Comparison of ENCODE assay signal across 1 cellular context in genomic region chr5:143569213-143569663, GRCh38.
TF ChIP-seq lines count a peak whose summit lies in the region.

No MANE protein-coding gene starts in this region.

TF ChIP-seq in HepG2, 621 proteins besides CTCF, POLR2A, EP300 and RAD21 (continued from another document):
- TF ChIP-seq PRDM15 (CRISPR knock-in tag; IDR thresholded peaks at IDR 0.05): no peak
- no peak for TF ChIP-seq ZNF513 (CRISPR knock-in tag; conservative IDR thresholded peaks at IDR 0.05)
- no peak for TF ChIP-seq TP53 (CRISPR knock-in tag; conservative IDR thresholded peaks at IDR 0.05)
- no peak for TF ChIP-seq SRY (CRISPR knock-in tag; IDR thresholded peaks at IDR 0.05)
- TF ChIP-seq IRF2 (CRISPR knock-in tag; IDR thresholded peaks at IDR 0.05): no peak
- no peak for TF ChIP-seq CSRNP1 (CRISPR knock-in tag; IDR thresholded peaks at IDR 0.05)
- no peak for TF ChIP-seq HDAC6 (IDR thresholded peaks at IDR 0.05; ENCODE audit: low read depth, low read length)
- TF ChIP-seq MBD4 (IDR thresholded peaks at IDR 0.05; ENCODE audit: borderline replicate concordance, low read length): no peak
- TF ChIP-seq PAWR (CRISPR knock-in tag; IDR thresholded peaks at IDR 0.05; ENCODE audit: borderline replicate concordance): no peak
- TF ChIP-seq ZFYVE20 (CRISPR knock-in tag; IDR thresholded peaks at IDR 0.05; ENCODE audit: borderline replicate concordance, low read depth): no peak
- TF ChIP-seq POLR2AphosphoS5 (IDR thresholded peaks at IDR 0.05; ENCODE audit: low read depth, low read length): no peak
- TF ChIP-seq NFE2L2 (IDR thresholded peaks at IDR 0.05; ENCODE audit: low read length): no peak
- 0 out of 2 replicates have a peak, but pooled peaks have one; percentile 25 for TF ChIP-seq ZNF292 (CRISPR knock-in tag; IDR thresholded peaks at IDR 0.05; ENCODE audit: borderline replicate concordance, low read depth)
- no peak for TF ChIP-seq ZNF761 (CRISPR knock-in tag; conservative IDR thresholded peaks at IDR 0.05)
- TF ChIP-seq SKIL (CRISPR knock-in tag; IDR thresholded peaks at IDR 0.05; ENCODE audit: borderline replicate concordance): no peak
- no peak for TF ChIP-seq KAT7 (CRISPR knock-in tag; IDR thresholded peaks at IDR 0.05; ENCODE audit: borderline replicate concordance)
- TF ChIP-seq NR2F6 (IDR thresholded peaks at IDR 0.05): 0 out of 2 replicates have a peak, but pooled peaks have one; percentile 38
- TF ChIP-seq NR2F6 (CRISPR knock-in tag; IDR thresholded peaks at IDR 0.05): no peak
- TF ChIP-seq, protein P1, sequence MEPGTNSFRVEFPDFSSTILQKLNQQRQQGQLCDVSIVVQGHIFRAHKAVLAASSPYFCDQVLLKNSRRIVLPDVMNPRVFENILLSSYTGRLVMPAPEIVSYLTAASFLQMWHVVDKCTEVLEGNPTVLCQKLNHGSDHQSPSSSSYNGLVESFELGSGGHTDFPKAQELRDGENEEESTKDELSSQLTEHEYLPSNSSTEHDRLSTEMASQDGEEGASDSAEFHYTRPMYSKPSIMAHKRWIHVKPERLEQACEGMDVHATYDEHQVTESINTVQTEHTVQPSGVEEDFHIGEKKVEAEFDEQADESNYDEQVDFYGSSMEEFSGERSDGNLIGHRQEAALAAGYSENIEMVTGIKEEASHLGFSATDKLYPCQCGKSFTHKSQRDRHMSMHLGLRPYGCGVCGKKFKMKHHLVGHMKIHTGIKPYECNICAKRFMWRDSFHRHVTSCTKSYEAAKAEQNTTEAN (CRISPR knock-in tag; conservative IDR thresholded peaks at IDR 0.05): no peak
- TF ChIP-seq JARID2 (CRISPR knock-in tag; IDR thresholded peaks at IDR 0.05; ENCODE audit: insufficient replicate concordance): no peak
TF ChIP-seq in HepG2: peak in this region for 29.
